8 cellular contexts compared by ENCODE assay signal in the genomic region with DNA sequence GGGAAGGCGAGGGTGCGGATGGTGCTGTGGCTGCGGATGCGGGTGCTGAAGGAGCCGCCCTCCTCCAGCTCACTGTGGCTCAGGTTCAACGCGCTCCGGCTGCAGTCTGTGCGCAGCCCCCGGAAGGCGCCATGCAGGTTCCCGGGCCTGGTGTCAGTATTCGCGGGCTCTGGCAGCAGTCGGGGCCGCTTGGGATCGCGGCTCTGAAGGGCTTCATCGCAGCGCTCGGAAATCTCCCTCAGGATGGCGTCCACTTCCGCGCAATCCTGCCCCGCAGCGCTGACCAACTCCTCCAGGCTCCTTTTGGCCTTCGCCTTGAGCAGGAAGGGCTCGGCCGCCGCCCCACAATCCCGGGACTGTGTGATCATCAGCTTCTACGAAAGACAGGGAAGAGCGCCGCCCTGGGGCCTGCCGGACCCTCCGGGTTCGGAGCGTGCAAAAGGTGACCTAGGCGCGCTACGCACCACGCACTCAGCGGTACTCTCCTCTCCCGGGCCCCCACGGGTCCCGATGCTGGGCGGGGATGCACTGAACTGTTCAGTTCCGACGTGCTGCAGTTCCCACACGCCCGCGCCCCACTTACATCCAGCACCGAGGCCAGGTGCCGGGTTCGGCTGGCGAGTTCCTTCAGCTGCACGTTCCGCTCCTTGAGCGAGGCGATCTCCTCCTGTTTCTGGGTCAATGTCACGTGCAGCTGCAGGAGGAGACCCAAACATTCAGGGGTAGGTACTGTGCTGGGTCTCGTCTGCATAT. TPM values are rescaled to one million over a fixed set of nuclear protein-coding genes. Genes with fewer than 3 reads are reported as not detected.
A peak's percentile ranks its signal among the peaks of the same experiment; 100 is the strongest.
DNase-seq lines count a peak whose midpoint lies in the region; ATAC-seq, FAIRE-seq and TF ChIP-seq lines count a peak whose summit lies in the region.

No MANE protein-coding gene starts in this region.

- H3K79me2 ChIP-seq in H1 (ENCODE audit: control insufficient read depth in 1 of 2, insufficient read depth in 2 of 2, low read length in 2 of 2): no peaks in the 10 kb centered on the region

- H2BK12ac ChIP-seq in H1 (ENCODE audit: low read depth, low read length): no peak overlapping the region

- H3K36me3 ChIP-seq in BE2C: no peaks in the 10 kb centered on the region
- H3K36me3 ChIP-seq in H1 (ENCODE audit: control insufficient read depth in 2 of 4, insufficient read depth in 4 of 4, low read length in 3 of 4): peaks cover 0 to 6% (median 0%) of the 10 kb centered on the region in 4 experiments; a peak in 1 of 8 replicates
- H3K36me3 ChIP-seq in Caco-2 (ENCODE audit: control insufficient read depth, insufficient read depth, low read length): no peaks in the 10 kb centered on the region

- no peak overlapping the region; the same call in 1 of the 2 replicates for H3K18ac ChIP-seq in H1 (ENCODE audit: extremely low read depth, low read length)

- intact Hi-C loops in natural killer cell (cut with micrococcal nuclease) (no loop called here), Caco-2 (cut with micrococcal nuclease; ENCODE audit: unreplicated experiment) (no loop called here)

- peak; percentile 27 to 53; a peak in 3 of 4 replicates for TF ChIP-seq RAD21 in H1 (IDR thresholded peaks at IDR 0.05 in 1 of 2, conservative IDR thresholded peaks at IDR 0.05 in 1 of 2; ENCODE audit: low read depth in 2 of 2, low read length in 2 of 2)

- H2AK5ac ChIP-seq in H1 (ENCODE audit: low read depth, low read length): no peak overlapping the region

- H3K27me3 ChIP-seq in BE2C (peaks cover 68% of the 10 kb centered on the region), H1 (replicated peaks in 1 of 4; ENCODE audit: control insufficient read depth in 3 of 4, extremely low read depth in 1 of 4, insufficient read depth in 3 of 4, low read length in 3 of 4) (peaks cover 46 to 62% (median 59%) of the 10 kb centered on the region in 4 experiments), Caco-2 (replicated peaks; ENCODE audit: control insufficient read depth, insufficient read depth, low read length) (no peaks in the 10 kb centered on the region)

- H3K23me2 ChIP-seq in H1 (ENCODE audit: low read depth, low read length): peaks cover 5% of the 10 kb centered on the region; the same call in 1 of the 2 replicates

- H3K56ac ChIP-seq in H1 (replicated peaks; ENCODE audit: insufficient read length, low read depth, low read length): peak overlapping the region; percentile 5

- H3K4me1 Mint-ChIP-seq in natural killer cell (peaks cover 21% of the 10 kb centered on the region in 2 donors), Caco-2 (ENCODE audit: low read depth, unreplicated experiment) (peaks cover 8% of the 10 kb centered on the region)

- H3K27ac ChIP-seq in H1 (ENCODE audit: low read depth, low read length): no peak overlapping the region

- peaks cover 68 to 78% of the 10 kb centered on the region in 2 donors for H3K27me3 Mint-ChIP-seq in natural killer cell (ENCODE audit: low read depth in 2 of 2)
- no peaks in the 10 kb centered on the region for H3K27me3 Mint-ChIP-seq in Caco-2 (ENCODE audit: insufficient read depth, unreplicated experiment)

- 1% methylated on average over 56 of the region's 62 CpGs; no CpG with 5 or more reads in 1 of the 2 experiments for WGBS in H1 (ENCODE audit: extremely low coverage in 1 of 2, insufficient coverage in 1 of 2, insufficient read length in 1 of 2, insufficient replicate concordance in 2 of 2, low coverage in 1 of 2, low lambda C conversion rate in 2 of 2, missing lambda C conversion rate in 1 of 2), 2 experiments

- no peak for TF ChIP-seq POLR2A in H1 (IDR thresholded peaks at IDR 0.05; ENCODE audit: control extremely low read depth in 1 of 2, low read depth in 2 of 2, low read length in 2 of 2)

- TF ChIP-seq CTCF in BE2C (IDR thresholded peaks at IDR 0.05; ENCODE audit: low read depth, low read length) (peak; percentile 8; the same call in 1 of the 2 replicates), H1 (IDR thresholded peaks at IDR 0.05; ENCODE audit: control extremely low read depth in 1 of 3, insufficient read depth in 1 of 3, low read depth in 1 of 3, low read length in 3 of 3) (peak; percentile 34 to 55 (median 45)), natural killer cell (IDR thresholded peaks at IDR 0.05) (no peak), Caco-2 (IDR thresholded peaks at IDR 0.05; ENCODE audit: insufficient read depth in 1 of 2, low read depth in 1 of 2, low read length in 1 of 2, severe bottlenecking in 1 of 2, unreplicated experiment in 1 of 2) (no peak)

- H2BK15ac ChIP-seq in H1 (ENCODE audit: low read length): peak overlapping the region; percentile 29; the same call in 1 of the 2 replicates

- peak overlapping the region; percentile 24 for H3K23ac ChIP-seq in H1 (ENCODE audit: insufficient read length)

- FAIRE-seq in H1 (lab: Jason Lieb, UNC): no peak

- peak overlapping the region; percentile 72 to 96 for H3K4me2 ChIP-seq in H1 (ENCODE audit: insufficient read depth in 1 of 2, low read depth in 2 of 2, low read length in 2 of 2)

- H3K9ac ChIP-seq in H1 (replicated peaks in 1 of 4; ENCODE audit: extremely low read depth in 1 of 4, low read depth in 3 of 4, low read length in 3 of 4): no peak overlapping the region

- H3K14ac ChIP-seq in H1 (ENCODE audit: insufficient read length): no peak overlapping the region

- H3K9me3 Mint-ChIP-seq in natural killer cell (no peaks in the 10 kb centered on the region), Caco-2 (ENCODE audit: unreplicated experiment) (no peaks in the 10 kb centered on the region)

- H3K4me1 ChIP-seq in BE2C: no peaks in the 10 kb centered on the region
- H3K4me1 ChIP-seq in H1 (replicated peaks in 1 of 4; ENCODE audit: control insufficient read depth in 3 of 4, insufficient read depth in 4 of 4, low read length in 3 of 4): peaks cover 0 to 15% (median 5%) of the 10 kb centered on the region in 4 experiments; a peak in 6 of 7 replicates
- H3K4me1 ChIP-seq in Caco-2: peaks cover 14% of the 10 kb centered on the region; the same call in 1 of the 2 replicates

- H2BK120ac ChIP-seq in H1 (replicated peaks; ENCODE audit: low read depth, low read length): no peak overlapping the region

- no TSS peak for BruUV-seq in Caco-2 (replicated peaks; lab: Mats Ljungman, UMichigan)

- peak overlapping the region; percentile 57 for H4K8ac ChIP-seq in H1 (ENCODE audit: extremely low read depth, insufficient read depth, low read length)

- CTCF ChIA-PET in H1 (lab: Charles Lee; ENCODE audit: partially characterized antibody) (interaction anchor here (0.8 to 7.6 kb wide), 11 partner anchors 10 to 472 kb away, joined by 3 to 105 read pairs (median 5); partner anchors contain the start of gene CCNO), Caco-2 (lab: Charles Lee) (no interaction called here)

- no peak overlapping the region for H3K27ac Mint-ChIP-seq in natural killer cell
- no peak overlapping the region for H3K27ac Mint-ChIP-seq in Caco-2 (ENCODE audit: unreplicated experiment)

- peak in 2 of 3 donors; percentile 29 to 58 for ATAC-seq in natural killer cell
- ATAC-seq in HG02678 (IDR thresholded peaks at IDR 0.05; ENCODE audit: unreplicated experiment): no peak

- peak overlapping the region; percentile 43 for H3K4me3 ChIP-seq in BE2C (ENCODE audit: low read depth, low read length)
- peak overlapping the region; percentile 35 to 68 (median 60) for H3K4me3 ChIP-seq in H1 (ENCODE audit: extremely low read depth in 1 of 4, insufficient read depth in 2 of 4, low read depth in 3 of 4, low read length in 4 of 4)
- no peak overlapping the region for H3K4me3 ChIP-seq in Caco-2 (ENCODE audit: low read depth, low read length)

- H2BK5ac ChIP-seq in H1 (ENCODE audit: low read depth, low read length): no peak overlapping the region

- H4K20me1 ChIP-seq in H1 (replicated peaks in 1 of 2; ENCODE audit: control insufficient read depth in 1 of 2, insufficient read depth in 2 of 2, low read length in 2 of 2): peaks cover 3 to 21% of the 10 kb centered on the region in 2 experiments

- H3K79me1 ChIP-seq in H1 (ENCODE audit: low read depth, low read length): no peaks in the 10 kb centered on the region

- H3K9me3 ChIP-seq in BE2C: no peaks in the 10 kb centered on the region
- no peaks in the 10 kb centered on the region for H3K9me3 ChIP-seq in H1 (ENCODE audit: insufficient read depth in 2 of 2, low read depth in 1 of 2, low read length in 1 of 2)
- H3K9me3 ChIP-seq in Caco-2: no peaks in the 10 kb centered on the region

- no peak for DNase-seq in BE2C
- DNase-seq in NCI-H510A (lab: John Stamatoyannopoulos, UW): peak; percentile 35
- DNase-seq in H1 (ENCODE audit: low read depth in 1 of 2, low spot score in 2 of 2): peak in 1 of 2 experiments; percentile 81
- no peak for DNase-seq in natural killer cell
- no peak for DNase-seq in Caco-2
- DNase-seq in amniotic stem cell (lab: John Stamatoyannopoulos, UW): no peak
- no peak for DNase-seq in DMS153 treated with DMSO at 0.1 percent for 48 hours (lab: John Stamatoyannopoulos, UW; ENCODE audit: unreplicated experiment)

- POLR2A ChIA-PET in H1 (lab: Charles Lee; ENCODE audit: partially characterized antibody): interaction anchor here (1.0 to 2.8 kb wide), 4 partner anchors 11 to 49 kb away, joined by 3 to 21 read pairs (median 3); partner anchors contain the start of gene CCNO
- POLR2A ChIA-PET in Caco-2 (lab: Charles Lee): no interaction called here

- no peak for TF ChIP-seq EP300 in H1 (IDR thresholded peaks at IDR 0.05; ENCODE audit: borderline replicate concordance in 1 of 2, low read depth in 2 of 2, low read length in 2 of 2)

- peak overlapping the region; percentile 67 for H4K91ac ChIP-seq in H1 (replicated peaks; ENCODE audit: insufficient read length, low read length)

- no peaks in the 10 kb centered on the region for H3K36me3 Mint-ChIP-seq in natural killer cell
- peaks cover 14% of the 10 kb centered on the region for H3K36me3 Mint-ChIP-seq in Caco-2 (ENCODE audit: insufficient read depth, unreplicated experiment)

- H3K4me3 Mint-ChIP-seq in natural killer cell (peak overlapping the region; percentile 65), Caco-2 (ENCODE audit: unreplicated experiment) (no peak overlapping the region)

- H3K4ac ChIP-seq in H1 (replicated peaks; ENCODE audit: insufficient read length, low read depth, low read length): no peak overlapping the region

- H4K5ac ChIP-seq in H1 (ENCODE audit: insufficient read length, low read depth, low read length): no peak overlapping the region

- H2AFZ ChIP-seq in H1 (ENCODE audit: low read length): peak overlapping the region; percentile 83; the same call in 1 of the 2 replicates

- H2BK20ac ChIP-seq in H1 (ENCODE audit: low read length): no peak overlapping the region

RNA-seq across cellular contexts. Expression of gene MCIDAS, which starts 6.5 kb away (rescaled TPM):
- not detected for polyA plus RNA-seq in BE2C (2012; ENCODE audit: insufficient read depth, insufficient read length, low read depth)
- not detected in 2 replicates for total RNA-seq in H1 (2021; fragmentation: NEBNext Ultra II Directional; extraction: Animal tissue kit (Norgen Biotek cat#: 25700))
- polyA plus RNA-seq in H1 (2011; rRNA removed): 0.15 and 0.17 TPM in 2 replicates
- 0.12 TPM for polyA plus RNA-seq in H1 (2011; cell fraction: cytosol; rRNA removed)
- 0.41 TPM for polyA plus RNA-seq in H1 (2011; cell fraction: nucleus; rRNA removed)
- 0.11 to 0.16 TPM (median 0.15 TPM) in 3 of 4 replicates, not detected in the other for polyA plus RNA-seq in H1 (2012, experiment 1 of 2)
- polyA plus RNA-seq in H1 (2012, experiment 2 of 2): not detected
- not detected for polyA plus RNA-seq in H1 (2013, experiment 1 of 2)
- polyA plus RNA-seq in H1 (2013, experiment 2 of 2): 0.04 TPM
- not detected in 2 replicates for polyA minus RNA-seq in H1 (2011; rRNA and poly(A)+ RNA removed)
- not detected for polyA minus RNA-seq in H1 (2011; cell fraction: cytosol; rRNA and poly(A)+ RNA removed)
- polyA minus RNA-seq in H1 (2011; cell fraction: nucleus; rRNA and poly(A)+ RNA removed): 0.40 TPM
- total RNA-seq in natural killer cell (not detected), Caco-2 (2022) (1.9 and 2.0 TPM in 2 replicates)

RNA-seq across cellular contexts. Expression of gene CCNO, which starts 12.8 kb away (rescaled TPM):
- not detected for polyA plus RNA-seq in BE2C (2012; ENCODE audit: insufficient read depth, insufficient read length, low read depth)
- 0.27 and 0.41 TPM in 2 replicates for total RNA-seq in H1 (2021; fragmentation: NEBNext Ultra II Directional; extraction: Animal tissue kit (Norgen Biotek cat#: 25700))
- polyA plus RNA-seq in H1 (2011; rRNA removed): 0.14 and 0.33 TPM in 2 replicates
- 0.16 TPM for polyA plus RNA-seq in H1 (2011; cell fraction: cytosol; rRNA removed)
- 0.63 TPM for polyA plus RNA-seq in H1 (2011; cell fraction: nucleus; rRNA removed)
- polyA plus RNA-seq in H1 (2012, experiment 1 of 2): 0.16 to 0.28 TPM (median 0.27 TPM) in 3 of 4 replicates, not detected in the other
- polyA plus RNA-seq in H1 (2012, experiment 2 of 2): not detected
- polyA plus RNA-seq in H1 (2013, experiment 1 of 2): 0.14 TPM
- polyA plus RNA-seq in H1 (2013, experiment 2 of 2): 0.09 TPM
- polyA minus RNA-seq in H1 (2011; rRNA and poly(A)+ RNA removed): not detected in 2 replicates
- not detected for polyA minus RNA-seq in H1 (2011; cell fraction: cytosol; rRNA and poly(A)+ RNA removed)
- not detected for polyA minus RNA-seq in H1 (2011; cell fraction: nucleus; rRNA and poly(A)+ RNA removed)
- total RNA-seq in natural killer cell (not detected), Caco-2 (2022) (3.1 and 3.9 TPM in 2 replicates)

RNA-seq across cellular contexts. Expression of gene CDC20B, which starts 47.6 kb away (rescaled TPM):
- not detected for polyA plus RNA-seq in BE2C (2012; ENCODE audit: insufficient read depth, insufficient read length, low read depth)
- total RNA-seq in H1 (2021; fragmentation: NEBNext Ultra II Directional; extraction: Animal tissue kit (Norgen Biotek cat#: 25700)): not detected in 2 replicates
- polyA plus RNA-seq in H1 (2011; rRNA removed): 0.06 and 0.08 TPM in 2 replicates
- polyA plus RNA-seq in H1 (2011; cell fraction: cytosol; rRNA removed): 0.06 TPM
- polyA plus RNA-seq in H1 (2011; cell fraction: nucleus; rRNA removed): 0.07 TPM
- 0.09 to 0.15 TPM in 2 of 4 replicates, not detected in the others for polyA plus RNA-seq in H1 (2012, experiment 1 of 2)
- not detected for polyA plus RNA-seq in H1 (2012, experiment 2 of 2)
- 0.04 TPM for polyA plus RNA-seq in H1 (2013, experiment 1 of 2)
- 0.04 TPM for polyA plus RNA-seq in H1 (2013, experiment 2 of 2)
- polyA minus RNA-seq in H1 (2011; rRNA and poly(A)+ RNA removed): 0.13 and 0.15 TPM in 2 replicates
- not detected for polyA minus RNA-seq in H1 (2011; cell fraction: cytosol; rRNA and poly(A)+ RNA removed)
- not detected for polyA minus RNA-seq in H1 (2011; cell fraction: nucleus; rRNA and poly(A)+ RNA removed)
- total RNA-seq in natural killer cell: not detected
- total RNA-seq in Caco-2 (2022): not detected in 2 replicates

Comparison
In these comparisons a context has a peak if more than half of its experiments do, and no peak if none do; other contexts are left out.
1. CTCF ChIP-seq: peak in BE2C (single experiment) and H1 (3 of 3); none in natural killer cell (single experiment) and Caco-2 (0 of 2).